Comparison of ENCODE assay signal across 1 cellular context in genomic region chr14:105864651-105865265, GRCh38.
TF ChIP-seq lines count a peak whose summit lies in the region.

No MANE protein-coding gene starts in this region.

TF ChIP-seq in WTC11, 78 proteins besides CTCF, POLR2A, EP300 and RAD21 (continued from another document):
- TF ChIP-seq ARID4B (CRISPR knock-in tag; IDR thresholded peaks at IDR 0.05; ENCODE audit: borderline replicate concordance), result no peak
- no peak for TF ChIP-seq SMAD3 (CRISPR knock-in tag; IDR thresholded peaks at IDR 0.05; ENCODE audit: borderline replicate concordance)
- TF ChIP-seq GTF2I (CRISPR knock-in tag; conservative IDR thresholded peaks at IDR 0.05), result no peak
- no peak for TF ChIP-seq ZNF281 (CRISPR knock-in tag; IDR thresholded peaks at IDR 0.05)
- no peak for TF ChIP-seq RELA (CRISPR knock-in tag; IDR thresholded peaks at IDR 0.05; ENCODE audit: borderline replicate concordance)
- TF ChIP-seq E2F5 (CRISPR knock-in tag; IDR thresholded peaks at IDR 0.05), result no peak
- no peak for TF ChIP-seq E2F1 (CRISPR knock-in tag; IDR thresholded peaks at IDR 0.05)
- no peak for TF ChIP-seq ZNF121 (CRISPR knock-in tag; IDR thresholded peaks at IDR 0.05)
- TF ChIP-seq PREB (CRISPR knock-in tag; IDR thresholded peaks at IDR 0.05; ENCODE audit: borderline replicate concordance), result no peak
